16 cellular contexts compared by ENCODE assay signal in genomic region chr1:98368995-98369394, GRCh38.
DNase-seq lines count a peak whose midpoint lies in the region; ATAC-seq and TF ChIP-seq lines count a peak whose summit lies in the region.
"Had no signal": no experiment of that assay in that cellular context is flagged by ENCODE, and none has a peak within 500 bp of the region (broad histone marks: within the 10 kb centered on the region; RNA-seq: fewer than 3 reads in every experiment).

No MANE protein-coding gene starts in this region.

- H3K4me1 ChIP-seq in DND-41 (ENCODE audit: insufficient read depth, low read length) = peaks cover 28% of the 10 kb centered on the region
- peaks cover 19% of the 10 kb centered on the region for H3K4me1 ChIP-seq in Loucy (ENCODE audit: insufficient read depth, low read length, poor library complexity, severe bottlenecking)
- H3K4me1 ChIP-seq: BE2C had no signal

- H2AFZ ChIP-seq in DND-41 (ENCODE audit: low read depth, low read length) (peak overlapping the region; percentile 71), Loucy (ENCODE audit: low read length) (peak overlapping the region; percentile 57)
- H2AFZ ChIP-seq: GM23338 had no signal

- H3K27me3 ChIP-seq in DND-41 (ENCODE audit: insufficient read depth, low read length, poor library complexity) = no peaks in the 10 kb centered on the region
- no peaks in the 10 kb centered on the region for H3K27me3 ChIP-seq in Loucy (ENCODE audit: insufficient read depth, low read length, poor library complexity, severe bottlenecking)
- H3K27me3 ChIP-seq: BE2C had no signal

- H3K9me3 ChIP-seq in DND-41 (ENCODE audit: insufficient read depth, low read length, severe bottlenecking) (peaks cover 15% of the 10 kb centered on the region), Loucy (ENCODE audit: insufficient read depth, low read depth, low read length) (no peaks in the 10 kb centered on the region; the same call in 1 of the 2 replicates)
- H3K9me3 ChIP-seq: BE2C had no signal

- H3K9ac ChIP-seq in DND-41 (ENCODE audit: low read depth, low read length) (peak overlapping the region; percentile 38), Loucy (ENCODE audit: low read depth, low read length, poor library complexity, severe bottlenecking) (peak overlapping the region; percentile 4)

- H3K9me2 ChIP-seq in Loucy (replicated peaks; ENCODE audit: low read depth, low read length) = no peaks in the 10 kb centered on the region

- peak overlapping the region; percentile 55 for H3K4me2 ChIP-seq in DND-41 (ENCODE audit: insufficient read depth, low read length)
- H3K4me2 ChIP-seq in Loucy (ENCODE audit: low read depth, low read length, poor library complexity, severe bottlenecking) = peak overlapping the region; percentile 39
- H3K4me2 ChIP-seq: GM23338 had no signal

- ATAC-seq in DND-41 (ENCODE audit: insufficient read depth, low read depth) (peak; percentile 28; the same call in 2 of the 3 replicates), HG02588 (IDR thresholded peaks at IDR 0.05; ENCODE audit: unreplicated experiment) (no peak)
- ATAC-seq: CD8-positive, alpha-beta T cell; GM23338; K562 had no signal

- DNase-seq in DND-41 = no peak
- peak; percentile 23 for DNase-seq in kidney tubule cell (ENCODE audit: low spot score)
- DNase-seq in renal cortical epithelial cell (ENCODE audit: low read depth) = peak; percentile 56
- DNase-seq in activated effector memory CD4-positive, alpha-beta T cell treated with Interleukin-2 at 50 U/mL for 16 hours = no peak
- no peak for DNase-seq in NCI-H2196 (lab: John Stamatoyannopoulos, UW; ENCODE audit: unreplicated experiment)
- DNase-seq: BE2C; CD8-positive, alpha-beta T cell; COR-L47; DMS153; GF-D8; H7 had no signal

- H3K4me3 ChIP-seq in DND-41 (ENCODE audit: low read depth in 1 of 2, low read length in 2 of 2) (no peak overlapping the region), Loucy (ENCODE audit: low read length, poor library complexity, severe bottlenecking) (peak overlapping the region; percentile 8)
- H3K4me3 ChIP-seq: GM23338, K562 had no signal

- H4K20me1 ChIP-seq in DND-41 (ENCODE audit: insufficient read depth, low read length) = no peaks in the 10 kb centered on the region
- H4K20me1 ChIP-seq in Loucy (ENCODE audit: insufficient read depth, low read length, poor library complexity, severe bottlenecking) = no peaks in the 10 kb centered on the region

- H3F3A ChIP-seq in Loucy (ENCODE audit: low read depth) = no peaks in the 10 kb centered on the region

- no peak for TF ChIP-seq CTCF in DND-41 (IDR thresholded peaks at IDR 0.05; ENCODE audit: borderline replicate concordance, extremely low read depth, low read length, poor library complexity, severe bottlenecking)
- no peak for TF ChIP-seq CTCF in Loucy (conservative IDR thresholded peaks at IDR 0.05; ENCODE audit: low read length)

- H3K36me3 ChIP-seq in DND-41 (ENCODE audit: insufficient read depth, low read length) = no peaks in the 10 kb centered on the region
- H3K36me3 ChIP-seq in Loucy (ENCODE audit: insufficient read depth, low read length) = no peaks in the 10 kb centered on the region
- H3K36me3 ChIP-seq: BE2C had no signal

- H3K79me2 ChIP-seq in DND-41 (ENCODE audit: insufficient read depth, low read length) (no peaks in the 10 kb centered on the region), Loucy (ENCODE audit: insufficient read depth, low read length) (no peaks in the 10 kb centered on the region)

- peak overlapping the region; percentile 82 for H3K27ac ChIP-seq in DND-41 (ENCODE audit: low read length)
- H3K27ac ChIP-seq: HL-60 had no signal

Comparison
In these comparisons a context has a peak if more than half of its experiments do, and no peak if none do; other contexts are left out.
1. DNase-seq: peak in kidney tubule cell (single experiment) and renal cortical epithelial cell (single experiment); none in DND-41 (single experiment), activated effector memory CD4-positive, alpha-beta T cell treated with Interleukin-2 at 50 U/mL for 16 hours (single experiment) and NCI-H2196 (single experiment).